1 cellular context compared by ENCODE assay signal in the genomic region with DNA sequence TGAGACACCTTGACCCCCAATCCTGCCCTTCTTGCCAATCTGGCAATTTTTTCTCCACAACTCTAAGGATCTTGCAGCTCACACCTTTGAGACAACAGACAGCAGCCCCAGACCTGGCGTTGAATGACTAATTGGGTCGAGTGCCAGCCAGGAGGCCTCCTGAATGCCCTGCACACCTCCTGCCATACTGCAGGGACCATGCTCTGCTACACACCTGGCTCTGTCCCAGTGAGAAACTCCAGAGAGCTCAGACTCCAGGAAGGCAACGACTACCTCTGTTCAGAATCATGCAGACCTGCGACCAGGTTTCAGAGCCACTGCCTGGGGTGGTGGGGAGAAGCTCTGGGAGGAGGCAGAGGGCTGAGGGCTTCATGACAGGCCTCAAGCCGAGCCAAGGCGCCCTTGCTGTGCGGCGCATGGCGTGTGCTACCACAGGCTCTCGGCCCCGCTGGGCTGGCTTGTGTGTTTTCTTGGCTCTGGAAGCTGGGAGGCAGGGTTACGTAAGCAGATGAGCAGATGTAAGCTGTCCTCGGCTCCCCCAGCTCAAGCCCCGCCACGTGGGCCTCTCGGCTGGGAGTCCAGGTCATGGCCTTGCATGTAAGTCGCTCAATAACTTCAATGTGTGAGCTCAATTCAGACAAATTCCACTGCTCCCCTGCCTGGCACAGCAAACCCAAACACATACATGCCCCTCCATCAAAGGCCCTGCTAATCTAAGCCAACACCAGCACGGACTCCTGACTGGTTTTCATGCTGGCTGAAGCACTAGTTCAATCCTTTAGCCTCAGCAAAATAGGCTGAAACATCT.
TF ChIP-seq lines count a peak whose summit lies in the region.

No MANE protein-coding gene starts in this region.

TF ChIP-seq in HepG2, 621 proteins besides CTCF, POLR2A, EP300 and RAD21 (continued from another document and continues in another):
- no peak for TF ChIP-seq ZEB1 (IDR thresholded peaks at IDR 0.05; ENCODE audit: insufficient replicate concordance, low read depth)
- TF ChIP-seq PRDM10 (CRISPR knock-in tag; IDR thresholded peaks at IDR 0.05; ENCODE audit: low read depth), result peak; percentile 54; the same call in 1 of the 2 replicates
- no peak for TF ChIP-seq RNF2 (conservative IDR thresholded peaks at IDR 0.05; ENCODE audit: low read depth)
- TF ChIP-seq ZNF354B (CRISPR knock-in tag; IDR thresholded peaks at IDR 0.05), result no peak
- TF ChIP-seq ZXDC (CRISPR knock-in tag; IDR thresholded peaks at IDR 0.05), result peak; percentile 75; the same call in 1 of the 2 replicates
- TF ChIP-seq ZNF646 (CRISPR knock-in tag; IDR thresholded peaks at IDR 0.05), result 0 out of 2 replicates have a peak, but pooled peaks have one; percentile 46
- no peak for TF ChIP-seq HNRNPH1 (optimal IDR thresholded peaks at IDR 0.05; ENCODE audit: low read depth, low read length)
- TF ChIP-seq GATAD1 (CRISPR knock-in tag; IDR thresholded peaks at IDR 0.05), result peak; percentile 71
- TF ChIP-seq, protein P1, sequence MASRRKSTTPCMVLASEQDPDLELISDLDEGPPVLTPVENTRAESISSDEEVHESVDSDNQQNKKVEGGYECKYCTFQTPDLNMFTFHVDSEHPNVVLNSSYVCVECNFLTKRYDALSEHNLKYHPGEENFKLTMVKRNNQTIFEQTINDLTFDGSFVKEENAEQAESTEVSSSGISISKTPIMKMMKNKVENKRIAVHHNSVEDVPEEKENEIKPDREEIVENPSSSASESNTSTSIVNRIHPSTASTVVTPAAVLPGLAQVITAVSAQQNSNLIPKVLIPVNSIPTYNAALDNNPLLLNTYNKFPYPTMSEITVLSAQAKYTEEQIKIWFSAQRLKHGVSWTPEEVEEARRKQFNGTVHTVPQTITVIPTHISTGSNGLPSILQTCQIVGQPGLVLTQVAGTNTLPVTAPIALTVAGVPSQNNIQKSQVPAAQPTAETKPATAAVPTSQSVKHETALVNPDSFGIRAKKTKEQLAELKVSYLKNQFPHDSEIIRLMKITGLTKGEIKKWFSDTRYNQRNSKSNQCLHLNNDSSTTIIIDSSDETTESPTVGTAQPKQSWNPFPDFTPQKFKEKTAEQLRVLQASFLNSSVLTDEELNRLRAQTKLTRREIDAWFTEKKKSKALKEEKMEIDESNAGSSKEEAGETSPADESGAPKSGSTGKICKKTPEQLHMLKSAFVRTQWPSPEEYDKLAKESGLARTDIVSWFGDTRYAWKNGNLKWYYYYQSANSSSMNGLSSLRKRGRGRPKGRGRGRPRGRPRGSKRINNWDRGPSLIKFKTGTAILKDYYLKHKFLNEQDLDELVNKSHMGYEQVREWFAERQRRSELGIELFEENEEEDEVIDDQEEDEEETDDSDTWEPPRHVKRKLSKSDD (CRISPR knock-in tag; IDR thresholded peaks at IDR 0.05; ENCODE audit: low read depth), result peak; percentile 88
- TF ChIP-seq, protein P2, sequence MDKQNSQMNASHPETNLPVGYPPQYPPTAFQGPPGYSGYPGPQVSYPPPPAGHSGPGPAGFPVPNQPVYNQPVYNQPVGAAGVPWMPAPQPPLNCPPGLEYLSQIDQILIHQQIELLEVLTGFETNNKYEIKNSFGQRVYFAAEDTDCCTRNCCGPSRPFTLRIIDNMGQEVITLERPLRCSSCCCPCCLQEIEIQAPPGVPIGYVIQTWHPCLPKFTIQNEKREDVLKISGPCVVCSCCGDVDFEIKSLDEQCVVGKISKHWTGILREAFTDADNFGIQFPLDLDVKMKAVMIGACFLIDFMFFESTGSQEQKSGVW (CRISPR knock-in tag; IDR thresholded peaks at IDR 0.05; ENCODE audit: borderline replicate concordance), result no peak; the same call in 1 of the 2 replicates
- TF ChIP-seq KDM1A (CRISPR knock-in tag; IDR thresholded peaks at IDR 0.05), result 0 out of 2 replicates have a peak, but pooled peaks have one; percentile 10
- TF ChIP-seq NFYC (CRISPR knock-in tag; IDR thresholded peaks at IDR 0.05), result no peak
- no peak for TF ChIP-seq RBM39 (IDR thresholded peaks at IDR 0.05; ENCODE audit: low read depth, low read length, poor library complexity, severe bottlenecking)
- TF ChIP-seq MLLT10 (CRISPR knock-in tag; IDR thresholded peaks at IDR 0.05), result no peak
- peak; percentile 68; the same call in 1 of the 2 replicates for TF ChIP-seq ZNF746 (CRISPR knock-in tag; IDR thresholded peaks at IDR 0.05)
- TF ChIP-seq ZNF782 (CRISPR knock-in tag; IDR thresholded peaks at IDR 0.05; ENCODE audit: borderline replicate concordance), result peak; percentile 91; the same call in 1 of the 2 replicates
- TF ChIP-seq ATF7 (IDR thresholded peaks at IDR 0.05), result no peak
- peak; percentile 77; the same call in 1 of the 2 replicates for TF ChIP-seq ATF7 (CRISPR knock-in tag; IDR thresholded peaks at IDR 0.05)
- 0 out of 2 replicates have a peak, but pooled peaks have one; percentile 39 for TF ChIP-seq DRAP1 (CRISPR knock-in tag; IDR thresholded peaks at IDR 0.05)
- no peak for TF ChIP-seq ZNF569 (CRISPR knock-in tag; IDR thresholded peaks at IDR 0.05; ENCODE audit: borderline replicate concordance)
- TF ChIP-seq KAT7 (CRISPR knock-in tag; IDR thresholded peaks at IDR 0.05; ENCODE audit: borderline replicate concordance), result peak; percentile 89; the same call in 1 of the 2 replicates
- peak; percentile 86; the same call in 1 of the 2 replicates for TF ChIP-seq IRF1 (CRISPR knock-in tag; IDR thresholded peaks at IDR 0.05; ENCODE audit: low read depth)
- 0 out of 2 replicates have a peak, but pooled peaks have one; percentile 50 for TF ChIP-seq DZIP1 (CRISPR knock-in tag; IDR thresholded peaks at IDR 0.05)
- TF ChIP-seq ZNF441 (CRISPR knock-in tag; IDR thresholded peaks at IDR 0.05; ENCODE audit: borderline replicate concordance), result no peak; the same call in 1 of the 2 replicates
- peak; percentile 39; the same call in 1 of the 2 replicates for TF ChIP-seq RCOR2 (CRISPR knock-in tag; IDR thresholded peaks at IDR 0.05)
- peak; percentile 90 for TF ChIP-seq CEBPG (CRISPR knock-in tag; IDR thresholded peaks at IDR 0.05)
- peak; percentile 49; the same call in 1 of the 2 replicates for TF ChIP-seq CBFB (CRISPR knock-in tag; IDR thresholded peaks at IDR 0.05)
- TF ChIP-seq SP140L (CRISPR knock-in tag; IDR thresholded peaks at IDR 0.05; ENCODE audit: borderline replicate concordance), result 0 out of 2 replicates have a peak, but pooled peaks have one; percentile 50
- TF ChIP-seq ZNF577 (CRISPR knock-in tag; IDR thresholded peaks at IDR 0.05; ENCODE audit: borderline replicate concordance, low read depth), result no peak
- TF ChIP-seq FOXA1 (IDR thresholded peaks at IDR 0.05), result no peak
- 0 out of 2 replicates have a peak, but pooled peaks have one; percentile 11 for TF ChIP-seq FOXA1 (CRISPR knock-in tag; IDR thresholded peaks at IDR 0.05)
